In genomic region chr5:10454591-10455272, GRCh38 we compare ENCODE assay signal across 13 cellular contexts. TPM values are rescaled to one million over a fixed set of nuclear protein-coding genes. Genes with fewer than 3 reads are reported as not detected.
DNase-seq lines count a peak whose midpoint lies in the region; ATAC-seq and TF ChIP-seq lines count a peak whose summit lies in the region.
"Had no signal": no experiment of that assay in that cellular context is flagged by ENCODE, and none has a peak within 500 bp of the region (broad histone marks: within the 10 kb centered on the region; RNA-seq: fewer than 3 reads in every experiment).

No MANE protein-coding gene starts in this region.

- H3K9me3 ChIP-seq in stomach, result no peaks in the 10 kb centered on the region

- no peaks in the 10 kb centered on the region for H3K36me3 ChIP-seq in stomach
- H3K36me3 ChIP-seq: cardiac muscle cell had no signal

- peak; percentile 91 for DNase-seq in ELR (ENCODE audit: low read depth)
- peak; percentile 60 for DNase-seq in RWPE1 (ENCODE audit: low spot score)
- peak; percentile 30 for DNase-seq in fibroblast of gingiva (ENCODE audit: low read depth)
- peak; percentile 62 for DNase-seq in renal cortical epithelial cell (ENCODE audit: low read depth)
- no peak for DNase-seq in DMS53 treated with DMSO at 0.1 percent for 48 hours (lab: John Stamatoyannopoulos, UW; ENCODE audit: unreplicated experiment)
- no peak for DNase-seq in stomach
- DNase-seq in NCI-H1092 treated with DMSO at 0.1 percent for 48 hours (lab: John Stamatoyannopoulos, UW), result no peak
- DNase-seq: activated CD8-positive, alpha-beta T cell treated with anti-CD3 and anti-CD28 coated beads for 36 hours; activated effector memory CD4-positive, alpha-beta T cell treated with Interleukin-2 at 50 U/mL for 16 hours; CD4-positive, alpha-beta memory T cell had no signal

- no peak for TF ChIP-seq EP300 in stomach (IDR thresholded peaks at IDR 0.05)

- no peak overlapping the region for H3K4me3 ChIP-seq in stomach
- H3K4me3 ChIP-seq: cardiac muscle cell had no signal

- 79 to 88% (median 86%) methylated on average over 19 of the region's 19 CpGs for WGBS in stomach, 5 donors

- no peak for ATAC-seq in activated CD4-positive, CD25-positive, alpha-beta regulatory T cell treated with anti-CD3 and anti-CD28 coated beads, Interleukin-2, amount 50 U/mL, for 24 hours
- ATAC-seq: activated CD8-positive, alpha-beta T cell treated with anti-CD3 and anti-CD28 coated beads for 36 hours had no signal

- no peaks in the 10 kb centered on the region for H3K27me3 ChIP-seq in stomach
- H3K27me3 ChIP-seq: cardiac muscle cell had no signal

- TF ChIP-seq POLR2A in stomach (IDR thresholded peaks at IDR 0.05), result no peak

- TF ChIP-seq CTCF in RWPE1 (conservative IDR thresholded peaks at IDR 0.05; ENCODE audit: low read depth) (no peak), stomach (IDR thresholded peaks at IDR 0.05) (no peak)

- POLR2A ChIA-PET in RWPE1 (lab: Yijun Ruan, JAX; ENCODE audit: low non-redundant PET), result no interaction called here

- intact Hi-C loops in stomach (cut with DNase I; ENCODE audit: low total_unique reads), result no loop called here

- CTCF ChIA-PET in RWPE1 (lab: Yijun Ruan, JAX), result interaction anchor here (0.6 to 5.4 kb wide), 6 partner anchors 91 to 665 kb away, joined by 3 to 55 read pairs (median 4); no protein-coding TSS in a partner anchor

- H3K27ac ChIP-seq in RWPE1, result peak overlapping the region; percentile 81
- no peak overlapping the region for H3K27ac ChIP-seq in stomach
- H3K27ac ChIP-seq: cardiac muscle cell, epithelial cell of prostate had no signal

- H3K4me1 ChIP-seq in stomach, result peaks cover 0 to 29% (median 16%) of the 10 kb centered on the region in 4 donors

RNA-seq across cellular contexts. Expression of gene ROPN1L, which starts 13.1 kb away (rescaled TPM):
- 3.1 TPM in 1 of 2 replicates, not detected in the other for total RNA-seq in renal cortical epithelial cell
- under 1 TPM in 1 of 5 donors, not detected in 4; 0.87 TPM for total RNA-seq in stomach
- under 1 TPM; 0.31 to 0.76 (median 0.70) TPM for polyA plus RNA-seq in stomach
- total RNA-seq: activated CD8-positive, alpha-beta T cell treated with anti-CD3 and anti-CD28 coated beads for 36 hours had no signal

Comparison
In these comparisons a context has a peak if more than half of its experiments do, and no peak if none do; other contexts are left out.
1. DNase-seq: peak in ELR (single experiment), RWPE1 (single experiment), fibroblast of gingiva (single experiment) and renal cortical epithelial cell (single experiment); none in DMS53 treated with DMSO at 0.1 percent for 48 hours (single experiment), stomach (single experiment) and NCI-H1092 treated with DMSO at 0.1 percent for 48 hours (single experiment).